ENCODE assay signal across 28 cellular contexts in genomic region chr9:105964171-105964570, GRCh38.
"Had no signal": no experiment of that assay in that cellular context is flagged by ENCODE, and none has a peak within 500 bp of the region (broad histone marks: within the 10 kb centered on the region; RNA-seq: fewer than 3 reads in every experiment).

No MANE protein-coding gene starts in this region.

- H3K4me3 ChIP-seq: gastroesophageal sphincter, heart left ventricle, left lung, mucosa of descending colon, ovary, psoas muscle, skin epidermis, spleen, transverse colon, upper lobe of right lung, uterus had no signal

- H3K27ac Mint-ChIP-seq: mesothelial cell of epicardium; naive B cell; stimulated activated memory B cell treated with anti-CD40 and anti-IgM and Interleukin-4, amounts not matched to agents 10 μg/mL and 1 μg/mL and 100 μg/mL, for 72 hours had no signal

- DNase-seq: cortex of kidney; effector CD4-positive, alpha-beta T cell; foreskin fibroblast; heart left ventricle; hippocampal formation; left cardiac atrium; left lung; mesenchymal stem cell; mucosa of descending colon; naive B cell; nephron progenitor cell; occipital lobe; ovary; posterior cingulate gyrus; psoas muscle; right cardiac atrium; spleen; stimulated activated CD4-positive, alpha-beta T cell treated with anti-CD3 and anti-CD28 coated beads, Interleukin-4, amount 100 ng/mL, for 4 hours; stimulated activated naive CD8-positive, alpha-beta T cell treated with anti-CD3 and anti-CD28 coated beads, Interleukin-15, Interleukin-2, amounts not matched to agents 100 U/mL and 50 U/mL, for 24 hours; transverse colon; upper lobe of right lung; uterus had no signal

- H3K4me1 ChIP-seq: gastroesophageal sphincter, heart left ventricle, left lung, spleen, transverse colon, upper lobe of right lung, uterus had no signal

- H3K9me3 Mint-ChIP-seq: mesothelial cell of epicardium; nephron progenitor cell; stimulated activated memory B cell treated with anti-CD40 and anti-IgM and Interleukin-4, amounts not matched to agents 10 μg/mL and 1 μg/mL and 100 μg/mL, for 72 hours had no signal

- H3K27me3 Mint-ChIP-seq: naive B cell; stimulated activated memory B cell treated with anti-CD40 and anti-IgM and Interleukin-4, amounts not matched to agents 10 μg/mL and 1 μg/mL and 100 μg/mL, for 72 hours had no signal

- H3K9me3 ChIP-seq: gastroesophageal sphincter, heart left ventricle, left lung, mucosa of descending colon, ovary, psoas muscle, spleen, transverse colon, upper lobe of right lung, uterus had no signal

- H3K27me3 ChIP-seq: gastroesophageal sphincter, heart left ventricle, left lung, ovary, spleen, transverse colon, upper lobe of right lung, uterus had no signal

- ATAC-seq: esophagus mucosa; gastroesophageal sphincter; heart left ventricle; left cardiac atrium; left lung; mucosa of descending colon; psoas muscle; right cardiac atrium; stimulated activated memory B cell treated with anti-CD40 and anti-IgM and Interleukin-4, amounts not matched to agents 10 μg/mL and 1 μg/mL and 100 μg/mL, for 72 hours; stimulated activated naive CD8-positive, alpha-beta T cell treated with anti-CD3 and anti-CD28 coated beads, Interleukin-15, Interleukin-2, amounts not matched to agents 100 U/mL and 50 U/mL, for 24 hours; upper lobe of right lung had no signal

- H3K4me3 Mint-ChIP-seq: mesothelial cell of epicardium; naive B cell; nephron progenitor cell; stimulated activated memory B cell treated with anti-CD40 and anti-IgM and Interleukin-4, amounts not matched to agents 10 μg/mL and 1 μg/mL and 100 μg/mL, for 72 hours had no signal

- H3K27ac ChIP-seq: epithelial cell of prostate, gastroesophageal sphincter, heart left ventricle, left lung, ovary, psoas muscle, skin epidermis, spleen, transverse colon, upper lobe of right lung, uterus had no signal

- H3K36me3 ChIP-seq: gastroesophageal sphincter, heart left ventricle, left lung, ovary, spleen, transverse colon, upper lobe of right lung, uterus had no signal

- H3K36me3 Mint-ChIP-seq: mesothelial cell of epicardium; naive B cell; stimulated activated memory B cell treated with anti-CD40 and anti-IgM and Interleukin-4, amounts not matched to agents 10 μg/mL and 1 μg/mL and 100 μg/mL, for 72 hours had no signal
